Comparison of ENCODE assay signal across 8 cellular contexts in the genomic region with DNA sequence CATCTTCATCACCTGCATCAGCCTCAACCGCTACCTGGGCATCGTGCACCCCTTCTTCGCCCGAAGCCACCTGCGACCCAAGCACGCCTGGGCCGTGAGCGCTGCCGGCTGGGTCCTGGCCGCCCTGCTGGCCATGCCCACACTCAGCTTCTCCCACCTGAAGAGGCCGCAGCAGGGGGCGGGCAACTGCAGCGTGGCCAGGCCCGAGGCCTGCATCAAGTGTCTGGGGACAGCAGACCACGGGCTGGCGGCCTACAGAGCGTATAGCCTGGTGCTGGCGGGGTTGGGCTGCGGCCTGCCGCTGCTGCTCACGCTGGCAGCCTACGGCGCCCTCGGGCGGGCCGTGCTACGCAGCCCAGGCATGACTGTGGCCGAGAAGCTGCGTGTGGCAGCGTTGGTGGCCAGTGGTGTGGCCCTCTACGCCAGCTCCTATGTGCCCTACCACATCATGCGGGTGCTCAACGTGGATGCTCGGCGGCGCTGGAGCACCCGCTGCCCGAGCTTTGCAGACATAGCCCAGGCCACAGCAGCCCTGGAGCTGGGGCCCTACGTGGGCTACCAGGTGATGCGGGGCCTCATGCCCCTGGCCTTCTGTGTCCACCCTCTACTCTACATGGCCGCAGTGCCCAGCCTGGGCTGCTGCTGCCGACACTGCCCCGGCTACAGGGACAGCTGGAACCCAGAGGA. TPM values are rescaled to one million over a fixed set of nuclear protein-coding genes. Genes with fewer than 3 reads are reported as not detected.
DNase-seq lines count a peak whose midpoint lies in the region; ATAC-seq and TF ChIP-seq lines count a peak whose summit lies in the region.

No MANE protein-coding gene starts in this region.

- no peak overlapping the region for H3K4me3 ChIP-seq in GM06990 (replicated peaks; ENCODE audit: low read depth, low read length)

- POLR2A ChIA-PET in RWPE1 (lab: Yijun Ruan, JAX; ENCODE audit: low non-redundant PET), result interaction anchor here (0.6 kb wide), 2 partner anchors 14 to 89 kb away, joined by 6 to 15 read pairs; no protein-coding TSS in a partner anchor

- H3K27me3 ChIP-seq in GM06990 (replicated peaks; ENCODE audit: control insufficient read depth, insufficient read depth, low read length), result no peaks in the 10 kb centered on the region

- DNase-seq in NCI-H748 (lab: John Stamatoyannopoulos, UW; ENCODE audit: unreplicated experiment) (peak; percentile 21), NCI-H748 treated with DMSO at 0.1 percent for 48 hours (lab: John Stamatoyannopoulos, UW) (no peak), GM06990 (ENCODE audit: extremely low read depth, insufficient read length) (peak; percentile 67), RWPE1 (ENCODE audit: low spot score) (no peak), left lobe of liver (ENCODE audit: low spot score) (no peak), SW480 (ENCODE audit: low spot score) (no peak), dermis blood vessel endothelial cell (no peak)

- TF ChIP-seq CTCF in GM06990 (IDR thresholded peaks at IDR 0.05; ENCODE audit: insufficient read depth, low read length, poor library complexity, severe bottlenecking) (no peak), RWPE1 (conservative IDR thresholded peaks at IDR 0.05; ENCODE audit: low read depth) (no peak)

- peak overlapping the region; percentile 73 for H3K27ac ChIP-seq in RWPE1

- H3K36me3 ChIP-seq in GM06990 (ENCODE audit: control insufficient read depth, insufficient read depth, low read length), result peaks cover 59% of the 10 kb centered on the region

- CTCF ChIA-PET in RWPE1 (lab: Yijun Ruan, JAX), result no interaction called here

- peak; percentile 6 for ATAC-seq in left lobe of liver
- ATAC-seq in GM21717 (IDR thresholded peaks at IDR 0.05; ENCODE audit: unreplicated experiment), result no peak

RNA-seq across cellular contexts. Expression of a gene that starts 2.6 kb away (rescaled TPM):
- total RNA-seq in left lobe of liver (6.6 TPM), dermis blood vessel endothelial cell (2.6 and 4.6 TPM in 2 replicates)

RNA-seq across cellular contexts. Expression of a gene that starts 5.6 kb away (rescaled TPM):
- total RNA-seq in left lobe of liver, result 84.6 TPM
- total RNA-seq in dermis blood vessel endothelial cell, result 307 and 366 TPM in 2 replicates

RNA-seq across cellular contexts. Expression of a gene that starts 7.9 kb away (rescaled TPM):
- 13.0 TPM for total RNA-seq in left lobe of liver
- 23.4 and 25.4 TPM in 2 replicates for total RNA-seq in dermis blood vessel endothelial cell

RNA-seq across cellular contexts. Expression of a gene that starts 11.6 kb away (rescaled TPM):
- total RNA-seq in left lobe of liver (17.9 TPM), dermis blood vessel endothelial cell (0.28 and 0.68 TPM in 2 replicates)

RNA-seq across cellular contexts. Expression of a gene that starts 28.0 kb away (rescaled TPM):
- total RNA-seq in left lobe of liver, result 72.7 TPM
- 29.4 and 31.6 TPM in 2 replicates for total RNA-seq in dermis blood vessel endothelial cell

Comparison
In these comparisons a context has a peak if more than half of its experiments do, and no peak if none do; other contexts are left out.
1. DNase-seq: peak in NCI-H748 (single experiment) and GM06990 (single experiment); none in NCI-H748 treated with DMSO at 0.1 percent for 48 hours (single experiment), RWPE1 (single experiment), left lobe of liver (single experiment), SW480 (single experiment) and dermis blood vessel endothelial cell (single experiment).